Comparison of ENCODE assay signal across 21 cellular contexts in genomic region chr12:59980491-59980890, GRCh38.
DNase-seq lines count a peak whose midpoint lies in the region; TF ChIP-seq lines count a peak whose summit lies in the region.
"Had no signal": no experiment of that assay in that cellular context is flagged by ENCODE, and none has a peak within 500 bp of the region (broad histone marks: within the 10 kb centered on the region; RNA-seq: fewer than 3 reads in every experiment).

No MANE protein-coding gene starts in this region.

- no peaks in the 10 kb centered on the region for H3K9me3 Mint-ChIP-seq in Caco-2 (ENCODE audit: unreplicated experiment)

- no peaks in the 10 kb centered on the region for H3K27me3 Mint-ChIP-seq in Caco-2 (ENCODE audit: insufficient read depth, unreplicated experiment)
- H3K27me3 Mint-ChIP-seq: B cell had no signal

- H3K9ac ChIP-seq in SK-N-MC (ENCODE audit: insufficient read length) = no peak overlapping the region

- H3K36me3 ChIP-seq in SK-N-MC (ENCODE audit: insufficient read depth, low read length) (no peaks in the 10 kb centered on the region), Caco-2 (ENCODE audit: control insufficient read depth, insufficient read depth, low read length) (no peaks in the 10 kb centered on the region)

- intact Hi-C loops in Caco-2 (cut with micrococcal nuclease; ENCODE audit: unreplicated experiment) = no loop called here

- TF ChIP-seq CTCF in AG04449 (IDR thresholded peaks at IDR 0.05; ENCODE audit: insufficient read depth, low read length, missing control alignments) (no peak), fibroblast of villous mesenchyme (IDR thresholded peaks at IDR 0.05; ENCODE audit: insufficient read depth, low read depth, low read length) (no peak), Caco-2 (IDR thresholded peaks at IDR 0.05; ENCODE audit: insufficient read depth in 1 of 2, low read depth in 1 of 2, low read length in 1 of 2, severe bottlenecking in 1 of 2, unreplicated experiment in 1 of 2) (no peak)

- POLR2A ChIA-PET in AG04449 (lab: Yijun Ruan, JAX) = no interaction called here
- POLR2A ChIA-PET in Caco-2 (lab: Charles Lee) = no interaction called here

- H3K9me3 ChIP-seq in SK-N-MC (ENCODE audit: low read depth, low read length) = 0 out of 2 replicates have a peak, but pooled peaks cover 1% of the 10 kb centered on the region
- no peaks in the 10 kb centered on the region for H3K9me3 ChIP-seq in Caco-2

- no TSS peak for BruUV-seq in Caco-2 (replicated peaks; lab: Mats Ljungman, UMichigan)

- peak; percentile 40 for DNase-seq in AG04449 (ENCODE audit: low read depth, low spot score)
- DNase-seq in HCEC 1CT = peak; percentile 41
- no peak for DNase-seq in SK-N-MC (ENCODE audit: low read depth, low spot score)
- peak; percentile 7 for DNase-seq in fibroblast of villous mesenchyme (ENCODE audit: low read depth)
- no peak for DNase-seq in effector CD8-positive, alpha-beta T cell (lab: John Stamatoyannopoulos, UW)
- no peak for DNase-seq in activated T-cell treated with anti-CD3 and anti-CD28 coated beads, Interleukin-2, amount 50 U/mL, for 48 hours
- no peak for DNase-seq in stimulated activated naive CD4-positive, alpha-beta T cell (lab: John Stamatoyannopoulos, UW)
- DNase-seq in Caco-2 = no peak
- DNase-seq: ACHN, GOT3, NCI-H1092, NCI-H1436, NCI-H187 treated with DMSO at 0.1 percent for 48 hours, NCI-H2107, NCI-H446 treated with DMSO at 0.1 percent for 48 hours, NCI-H526 treated with DMSO at 0.1 percent for 48 hours, Right ventricle myocardium superior had no signal

- H3K4me1 Mint-ChIP-seq in Caco-2 (ENCODE audit: low read depth, unreplicated experiment) = no peaks in the 10 kb centered on the region
- H3K4me1 Mint-ChIP-seq: B cell, CD14-positive monocyte had no signal

- H3K27ac Mint-ChIP-seq in Caco-2 (ENCODE audit: unreplicated experiment) = no peak overlapping the region
- H3K27ac Mint-ChIP-seq: B cell, CD14-positive monocyte had no signal

- CTCF ChIA-PET in AG04449 (lab: Yijun Ruan, JAX) (interaction anchor here (1.1 to 1.6 kb wide), 4 partner anchors 18 to 514 kb away, joined by 3 to 4 read pairs (median 3); no protein-coding TSS in a partner anchor), Caco-2 (lab: Charles Lee) (no interaction called here)

- no peak overlapping the region for H3K4me3 ChIP-seq in AG04449 (ENCODE audit: low read depth, low read length)
- H3K4me3 ChIP-seq in SK-N-MC = 0 out of 2 replicates have a peak overlapping the region, but pooled peaks have one; percentile 8
- no peak overlapping the region for H3K4me3 ChIP-seq in fibroblast of villous mesenchyme (ENCODE audit: low read depth, low read length)
- no peak overlapping the region for H3K4me3 ChIP-seq in Caco-2 (ENCODE audit: low read depth, low read length)
- H3K4me3 ChIP-seq: GM12878 had no signal

- no peaks in the 10 kb centered on the region for H3K36me3 Mint-ChIP-seq in Caco-2 (ENCODE audit: insufficient read depth, unreplicated experiment)

- no peak overlapping the region for H3K4me3 Mint-ChIP-seq in Caco-2 (ENCODE audit: unreplicated experiment)
- H3K4me3 Mint-ChIP-seq: B cell, CD14-positive monocyte had no signal

- 0 out of 2 replicates have a peak, but pooled peaks cover 6% of the 10 kb centered on the region for H3K4me1 ChIP-seq in Caco-2

- H3K27ac ChIP-seq in SK-N-MC = no peak overlapping the region
- H3K27ac ChIP-seq: 22Rv1 had no signal

- no peaks in the 10 kb centered on the region for H3K27me3 ChIP-seq in Caco-2 (replicated peaks; ENCODE audit: control insufficient read depth, insufficient read depth, low read length)

Comparison
In these comparisons a context has a peak if more than half of its experiments do, and no peak if none do; other contexts are left out.
1. DNase-seq: peak in AG04449 (single experiment), HCEC 1CT (single experiment) and fibroblast of villous mesenchyme (single experiment); none in SK-N-MC (single experiment), effector CD8-positive, alpha-beta T cell (single experiment), activated T-cell treated with anti-CD3 and anti-CD28 coated beads, Interleukin-2, amount 50 U/mL, for 48 hours (0 of 2), stimulated activated naive CD4-positive, alpha-beta T cell (0 of 6) and Caco-2 (0 of 2).